ENCODE assay signal across 10 cellular contexts in the genomic region with DNA sequence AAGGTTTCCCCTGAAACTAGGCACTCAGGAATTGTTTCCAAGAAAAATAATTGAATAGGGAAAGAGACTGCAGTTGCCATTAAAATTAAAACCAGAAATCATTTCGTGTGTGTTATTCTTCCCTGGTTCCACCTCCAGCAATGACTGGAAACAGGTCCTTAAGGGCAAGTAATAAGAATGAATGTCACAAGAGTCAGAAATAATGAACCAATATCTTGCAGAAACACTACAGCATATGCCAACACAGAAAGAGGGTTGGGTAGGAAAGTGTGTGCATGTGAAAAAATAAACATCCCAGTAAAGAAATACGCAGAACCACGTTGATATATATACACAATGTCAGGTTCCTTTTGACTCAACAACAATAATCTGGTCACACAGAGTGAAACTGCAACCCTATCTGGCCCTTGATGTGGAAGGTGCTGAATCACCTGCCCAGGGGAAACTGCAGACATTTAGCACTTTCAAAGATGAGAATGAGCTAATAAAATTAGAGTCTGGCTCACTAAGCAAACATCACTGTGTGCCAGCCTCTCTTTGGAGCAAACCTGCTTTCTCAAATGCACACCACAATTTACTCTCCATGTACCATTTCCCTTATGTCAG. TPM values are rescaled to one million over a fixed set of nuclear protein-coding genes. Genes with fewer than 3 reads are reported as not detected.
DNase-seq lines count a peak whose midpoint lies in the region; ATAC-seq, FAIRE-seq and TF ChIP-seq lines count a peak whose summit lies in the region.
"Had no signal": no experiment of that assay in that cellular context is flagged by ENCODE, and none has a peak within 500 bp of the region (broad histone marks: within the 10 kb centered on the region; RNA-seq: fewer than 3 reads in every experiment).

No MANE protein-coding gene starts in this region.

- H3K9me3 ChIP-seq in A673 (ENCODE audit: low read depth, low read length, poor library complexity, severe bottlenecking) (no peaks in the 10 kb centered on the region), esophagus squamous epithelium (no peaks in the 10 kb centered on the region)
- H3K9me3 ChIP-seq: right lobe of liver had no signal

- POLR2A ChIA-PET in activated CD4-positive, alpha-beta T cell treated with anti-CD3 and anti-CD28 coated beads, Interleukin-2, amount 10 ng/mL, durations not matched to agents 7 days and 5 days (lab: Charles Lee) = no interaction called here
- POLR2A ChIA-PET in A673 (lab: Charles Lee; ENCODE audit: low non-redundant PET) = no interaction called here

- DNase-seq in GM12892 (ENCODE audit: insufficient read length) = peak; percentile 27
- DNase-seq in activated CD4-positive, alpha-beta T cell treated with anti-CD3 and anti-CD28 coated beads, Interleukin-2, amount 10 ng/mL, durations not matched to agents 7 days and 5 days = peak; percentile 30
- no peak for DNase-seq in A172 (ENCODE audit: low spot score)
- DNase-seq in A673 (ENCODE audit: low spot score) = no peak
- no peak for DNase-seq in posterior cingulate gyrus
- no peak for DNase-seq in esophagus squamous epithelium (lab: John Stamatoyannopoulos, UW)
- DNase-seq: right lobe of liver had no signal

- TF ChIP-seq CTCF in A673 (conservative IDR thresholded peaks at IDR 0.05; ENCODE audit: low read depth, low read length) (no peak), esophagus squamous epithelium (IDR thresholded peaks at IDR 0.05) (no peak)

- WGBS in esophagus squamous epithelium, 2 donors = 33 to 40% methylated on average over 3 of the region's 3 CpGs

- H3K4me3 Mint-ChIP-seq in activated CD4-positive, alpha-beta T cell treated with anti-CD3 and anti-CD28 coated beads, Interleukin-2, amount 10 ng/mL, durations not matched to agents 7 days and 5 days = no peak overlapping the region
- H3K4me3 Mint-ChIP-seq: brain had no signal

- H3K4me3 ChIP-seq in A673 (ENCODE audit: low read depth, low read length, poor library complexity, severe bottlenecking) = no peak overlapping the region
- H3K4me3 ChIP-seq in esophagus squamous epithelium = no peak overlapping the region
- H3K4me3 ChIP-seq: right lobe of liver had no signal

- H3K27me3 ChIP-seq in A673 (replicated peaks; ENCODE audit: insufficient read depth, low read depth, low read length, poor library complexity) = no peaks in the 10 kb centered on the region
- H3K27me3 ChIP-seq in esophagus squamous epithelium = no peaks in the 10 kb centered on the region
- H3K27me3 ChIP-seq: right lobe of liver had no signal

- FAIRE-seq in GM12892 (lab: Jason Lieb, UNC) = peak; percentile 96

- no TSS peak for BruUV-seq in A673 (replicated peaks; lab: Mats Ljungman, UMichigan)

- TF ChIP-seq POLR2A in GM12892 (IDR thresholded peaks at IDR 0.05; ENCODE audit: low read depth, low read length) (no peak), esophagus squamous epithelium (IDR thresholded peaks at IDR 0.05) (no peak)

- peaks cover 22% of the 10 kb centered on the region for H3K4me1 Mint-ChIP-seq in activated CD4-positive, alpha-beta T cell treated with anti-CD3 and anti-CD28 coated beads, Interleukin-2, amount 10 ng/mL, durations not matched to agents 7 days and 5 days
- H3K4me1 Mint-ChIP-seq: brain had no signal

- H3K27ac ChIP-seq in A673 (ENCODE audit: low read depth, low read length, poor library complexity, severe bottlenecking) (no peak overlapping the region), esophagus squamous epithelium (no peak overlapping the region)
- H3K27ac ChIP-seq: right lobe of liver had no signal

- no peaks in the 10 kb centered on the region for H3K36me3 Mint-ChIP-seq in activated CD4-positive, alpha-beta T cell treated with anti-CD3 and anti-CD28 coated beads, Interleukin-2, amount 10 ng/mL, durations not matched to agents 7 days and 5 days (ENCODE audit: low read depth)
- H3K36me3 Mint-ChIP-seq: brain had no signal

- H3K4me1 ChIP-seq in A673 (ENCODE audit: insufficient read depth, low read length, poor library complexity, severe bottlenecking) (no peaks in the 10 kb centered on the region), esophagus squamous epithelium (peaks cover 0 to 8% (median 0%) of the 10 kb centered on the region in 3 donors)
- H3K4me1 ChIP-seq: right lobe of liver had no signal

- CTCF ChIA-PET in activated CD4-positive, alpha-beta T cell treated with anti-CD3 and anti-CD28 coated beads, Interleukin-2, amount 10 ng/mL, durations not matched to agents 7 days and 5 days (lab: Charles Lee) = interaction anchor here (0.6 to 1.4 kb wide), 2 partner anchors 48 to 824 kb away, joined by 3 to 4 read pairs; no protein-coding TSS in a partner anchor
- CTCF ChIA-PET in A673 (lab: Charles Lee) = no interaction called here

- peak overlapping the region; percentile 6 for H3K27ac Mint-ChIP-seq in activated CD4-positive, alpha-beta T cell treated with anti-CD3 and anti-CD28 coated beads, Interleukin-2, amount 10 ng/mL, durations not matched to agents 7 days and 5 days
- H3K27ac Mint-ChIP-seq: brain had no signal

- ATAC-seq in GM21367 (IDR thresholded peaks at IDR 0.05; ENCODE audit: unreplicated experiment) = peak; percentile 87
- peak; percentile 87 for ATAC-seq in HG03520 (IDR thresholded peaks at IDR 0.05; ENCODE audit: unreplicated experiment)

- no peaks in the 10 kb centered on the region for H3K9me3 Mint-ChIP-seq in activated CD4-positive, alpha-beta T cell treated with anti-CD3 and anti-CD28 coated beads, Interleukin-2, amount 10 ng/mL, durations not matched to agents 7 days and 5 days
- H3K9me3 Mint-ChIP-seq: brain had no signal

- H3K27me3 Mint-ChIP-seq in activated CD4-positive, alpha-beta T cell treated with anti-CD3 and anti-CD28 coated beads, Interleukin-2, amount 10 ng/mL, durations not matched to agents 7 days and 5 days = no peaks in the 10 kb centered on the region

- intact Hi-C loops in A673 (cut with micrococcal nuclease; ENCODE audit: unreplicated experiment) = loop anchor here (5.0 to 10.0 kb wide), 3 partner anchors 612 to 1110 kb away; no protein-coding TSS in a partner anchor
- intact Hi-C loops in posterior cingulate gyrus (cut with DNase I) = loop anchor here (5.0 to 10.0 kb wide), 3 partner anchors 318 to 905 kb away; no protein-coding TSS in a partner anchor
- intact Hi-C loops in esophagus squamous epithelium (cut with DNase I) = loop anchor here (10.0 kb wide), 2 partner anchors 422 to 902 kb away; partner anchors contain the start of gene NR3C1

- no peaks in the 10 kb centered on the region for H3K36me3 ChIP-seq in A673 (ENCODE audit: insufficient read depth, low read length, poor library complexity, severe bottlenecking)
- no peaks in the 10 kb centered on the region for H3K36me3 ChIP-seq in esophagus squamous epithelium
- H3K36me3 ChIP-seq: right lobe of liver had no signal

RNA-seq across cellular contexts. Expression of gene HMHB1, which starts 15.1 kb away (rescaled TPM):
- polyA plus RNA-seq in GM12892 (2012; ENCODE audit: missing spikeins) = 4.3 TPM
- not detected for total RNA-seq in activated CD4-positive, alpha-beta T cell treated with anti-CD3 and anti-CD28 coated beads, Interleukin-2, amount 10 ng/mL, durations not matched to agents 7 days and 5 days
- total RNA-seq in A172 (2014; rRNA removed; shearing (Covaris generic)) = not detected in 2 replicates
- total RNA-seq in A673 (2021) (not detected in 2 replicates), esophagus squamous epithelium (not detected)
- total RNA-seq: right lobe of liver had no signal

Comparison
In these comparisons a context has a peak if more than half of its experiments do, and no peak if none do; other contexts are left out.
1. DNase-seq: peak in GM12892 (single experiment) and activated CD4-positive, alpha-beta T cell treated with anti-CD3 and anti-CD28 coated beads, Interleukin-2, amount 10 ng/mL, durations not matched to agents 7 days and 5 days (single experiment); none in A172 (single experiment), A673 (single experiment), posterior cingulate gyrus (0 of 10) and esophagus squamous epithelium (single experiment).